Comparison of ENCODE assay signal across 13 cellular contexts in genomic region chr6:34679552-34680255, GRCh38. TPM values are rescaled to one million over a fixed set of nuclear protein-coding genes. Genes with fewer than 3 reads are reported as not detected.
DNase-seq lines count a peak whose midpoint lies in the region; ATAC-seq, FAIRE-seq and TF ChIP-seq lines count a peak whose summit lies in the region.
"Had no signal": no experiment of that assay in that cellular context is flagged by ENCODE, and none has a peak within 500 bp of the region (broad histone marks: within the 10 kb centered on the region; RNA-seq: fewer than 3 reads in every experiment).

No MANE protein-coding gene starts in this region.

- no peak overlapping the region for H3K4me3 Mint-ChIP-seq in activated CD4-positive, alpha-beta T cell treated with anti-CD3 and anti-CD28 coated beads for 36 hours
- H3K4me3 Mint-ChIP-seq: activated naive CD8-positive, alpha-beta T cell had no signal

- H3K27me3 ChIP-seq in spleen (replicated peaks in 1 of 7), result no peaks in the 10 kb centered on the region
- H3K27me3 ChIP-seq: right atrium auricular region had no signal

- no peaks in the 10 kb centered on the region for H3K36me3 Mint-ChIP-seq in activated CD4-positive, alpha-beta T cell treated with anti-CD3 and anti-CD28 coated beads for 36 hours (ENCODE audit: low read depth)
- H3K36me3 Mint-ChIP-seq: activated naive CD8-positive, alpha-beta T cell had no signal

- no peak overlapping the region for H3K27ac Mint-ChIP-seq in activated CD4-positive, alpha-beta T cell treated with anti-CD3 and anti-CD28 coated beads for 36 hours
- H3K27ac Mint-ChIP-seq: activated naive CD8-positive, alpha-beta T cell had no signal

- WGBS in spleen, 5 donors, result 45 to 81% (median 69%) methylated on average over 1 of the region's 1 CpG

- POLR2A ChIA-PET in activated CD4-positive, alpha-beta T cell treated with anti-CD3 and anti-CD28 coated beads for 36 hours (lab: Charles Lee), result no interaction called here

- no peak overlapping the region for H3K4me3 ChIP-seq in fibroblast of pulmonary artery (replicated peaks; ENCODE audit: low read depth, low read length)
- H3K4me3 ChIP-seq in spleen, result no peak overlapping the region
- H3K4me3 ChIP-seq: coronary artery, right atrium auricular region had no signal

- H3K9me3 ChIP-seq in spleen, result no peaks in the 10 kb centered on the region
- H3K9me3 ChIP-seq: right atrium auricular region had no signal

- DNase-seq in NCI-H82 (lab: John Stamatoyannopoulos, UW) (peak; percentile 91), fibroblast of pulmonary artery (ENCODE audit: low read depth) (peak; percentile 49), spleen (no peak), GM19240 (ENCODE audit: insufficient read length, low spot score) (no peak), amniotic stem cell (lab: John Stamatoyannopoulos, UW) (no peak)
- no peak for DNase-seq in activated CD4-positive, alpha-beta T cell treated with anti-CD3 and anti-CD28 coated beads for 36 hours
- DNase-seq: activated CD4-positive, alpha-beta T cell treated with anti-CD3 and anti-CD28 coated beads, Interleukin-2, amount 50 U/mL, for 4 hours; NCI-H2227 treated with DMSO at 0.1 percent for 48 hours had no signal

- H3K27ac ChIP-seq in spleen, result peak overlapping the region in 5 of 8 donors; percentile 9 to 57 (median 25)
- H3K27ac ChIP-seq: coronary artery had no signal

- ATAC-seq in activated CD4-positive, alpha-beta T cell treated with anti-CD3 and anti-CD28 coated beads for 36 hours, result no peak
- ATAC-seq: SK-N-SH treated with all-trans-retinoic acid at 6 μM for 48 hours had no signal

- H3K4me1 Mint-ChIP-seq in activated CD4-positive, alpha-beta T cell treated with anti-CD3 and anti-CD28 coated beads for 36 hours, result peaks cover 29% of the 10 kb centered on the region

- CTCF ChIA-PET in activated CD4-positive, alpha-beta T cell treated with anti-CD3 and anti-CD28 coated beads for 36 hours (lab: Charles Lee), result interaction anchor here (0.6 kb wide), 1 partner anchor 254 kb away, joined by 3 read pairs; the partner anchor contains the start of gene RPS10

- no peak for TF ChIP-seq POLR2A in spleen (IDR thresholded peaks at IDR 0.05)

- FAIRE-seq in G401.6 (lab: Jason Lieb, UNC), result peak; percentile 64

- TF ChIP-seq CTCF in fibroblast of pulmonary artery (IDR thresholded peaks at IDR 0.05; ENCODE audit: low read length, missing control alignments) (no peak), spleen (IDR thresholded peaks at IDR 0.05 in 8 of 11, conservative IDR thresholded peaks at IDR 0.05 in 3 of 11) (no peak)

- intact Hi-C loops in spleen (cut with DNase I; ENCODE audit: low total_unique reads), result no loop called here
- intact Hi-C loops in activated CD4-positive, alpha-beta T cell treated with anti-CD3 and anti-CD28 coated beads for 36 hours (cut with DNase I, micrococcal nuclease), result loop anchor here (10.0 kb wide), 3 partner anchors 195 to 1035 kb away; partner anchors contain the start of genes ANKS1A (in 1 of the 2) and TAF11 (in 1 of the 2)

- H3K27me3 Mint-ChIP-seq in activated CD4-positive, alpha-beta T cell treated with anti-CD3 and anti-CD28 coated beads for 36 hours, result no peaks in the 10 kb centered on the region
- H3K27me3 Mint-ChIP-seq: activated naive CD8-positive, alpha-beta T cell had no signal

- no peaks in the 10 kb centered on the region for H3K9me3 Mint-ChIP-seq in activated CD4-positive, alpha-beta T cell treated with anti-CD3 and anti-CD28 coated beads for 36 hours (ENCODE audit: low read depth)

- H3K4me1 ChIP-seq in spleen, result peaks cover 24 to 85% (median 41%) of the 10 kb centered on the region in 6 donors

- H3K36me3 ChIP-seq in spleen, result no peaks in the 10 kb centered on the region
- H3K36me3 ChIP-seq: right atrium auricular region had no signal

RNA-seq across cellular contexts. Expression of gene ILRUN, which starts 16.9 kb away (rescaled TPM):
- 10 to 100 TPM; 49.4 to 75.5 (median 64.2) TPM for total RNA-seq in spleen
- polyA plus RNA-seq in spleen, result 10 to 100 TPM; 14.6 to 44.3 (median 19.2) TPM
- total RNA-seq in activated CD4-positive, alpha-beta T cell treated with anti-CD3 and anti-CD28 coated beads for 36 hours, result 10 to 100 TPM; 56.2 to 66.9 TPM

Comparison
In these comparisons a context has a peak if more than half of its experiments do, and no peak if none do; other contexts are left out.
1. DNase-seq: peak in NCI-H82 (single experiment) and fibroblast of pulmonary artery (single experiment); none in spleen (single experiment), activated CD4-positive, alpha-beta T cell treated with anti-CD3 and anti-CD28 coated beads for 36 hours (single experiment), GM19240 (single experiment) and amniotic stem cell (single experiment).